ENCODE assay signal across 17 cellular contexts in genomic region chr6:15285682-15286294, GRCh38. TPM values are rescaled to one million over a fixed set of nuclear protein-coding genes. Genes with fewer than 3 reads are reported as not detected.
DNase-seq lines count a peak whose midpoint lies in the region; ATAC-seq, FAIRE-seq and TF ChIP-seq lines count a peak whose summit lies in the region.
"Had no signal": no experiment of that assay in that cellular context is flagged by ENCODE, and none has a peak within 500 bp of the region (broad histone marks: within the 10 kb centered on the region; RNA-seq: fewer than 3 reads in every experiment).

No MANE protein-coding gene starts in this region.

- TF ChIP-seq CTCF in HepG2 (CRISPR knock-in tag; IDR thresholded peaks at IDR 0.05) (peak; percentile 38), right lobe of liver (IDR thresholded peaks at IDR 0.05) (no peak), PC-9 (conservative IDR thresholded peaks at IDR 0.05) (no peak), endothelial cell (IDR thresholded peaks at IDR 0.05; ENCODE audit: unreplicated experiment) (no peak), upper lobe of right lung (IDR thresholded peaks at IDR 0.05) (peak; percentile 9)

- H3K4me3 ChIP-seq in HepG2 (replicated peaks in 1 of 3; ENCODE audit: insufficient read depth in 1 of 3, low read depth in 2 of 3, low read length in 3 of 3) (no peak overlapping the region), right lobe of liver (no peak overlapping the region), PC-9 (no peak overlapping the region), upper lobe of right lung (no peak overlapping the region)
- H3K4me3 ChIP-seq: lung had no signal

- H3K4me1 ChIP-seq in HepG2 (ENCODE audit: insufficient read depth, low read length) (peaks cover 58% of the 10 kb centered on the region), right lobe of liver (peaks cover 0 to 16% (median 7%) of the 10 kb centered on the region in 4 donors), PC-9 (replicated peaks; ENCODE audit: insufficient read depth) (peaks cover 52% of the 10 kb centered on the region), upper lobe of right lung (peaks cover 14% of the 10 kb centered on the region)

- H3K4me2 ChIP-seq in HepG2 (ENCODE audit: low read depth, low read length): no peak overlapping the region
- H3K4me2 ChIP-seq in PC-9: no peak overlapping the region

- no peak for TF ChIP-seq POLR2A in HepG2 (IDR thresholded peaks at IDR 0.05; ENCODE audit: insufficient read depth in 1 of 2, low read depth in 2 of 2, low read length in 2 of 2)
- no peak for TF ChIP-seq POLR2A in right lobe of liver (IDR thresholded peaks at IDR 0.05)

- H2AFZ ChIP-seq in HepG2 (ENCODE audit: low read length) (no peak overlapping the region), PC-9 (no peak overlapping the region)

- H3K27me3 ChIP-seq in HepG2 (ENCODE audit: control insufficient read depth in 1 of 2, insufficient read depth in 2 of 2, low read length in 2 of 2): no peaks in the 10 kb centered on the region
- no peaks in the 10 kb centered on the region for H3K27me3 ChIP-seq in right lobe of liver
- H3K27me3 ChIP-seq in PC-9 (ENCODE audit: insufficient read depth, low read depth): no peaks in the 10 kb centered on the region
- H3K27me3 ChIP-seq in upper lobe of right lung: no peaks in the 10 kb centered on the region

- in situ Hi-C loops in HepG2 (cut with HindIII; ENCODE audit: extremely low pct_ligation_motif_present, low pct_unique_long_range_greater_than_20kb): no loop called here

- intact Hi-C loops in HepG2 (cut with micrococcal nuclease; ENCODE audit: unreplicated experiment): no loop called here
- intact Hi-C loops in right lobe of liver (cut with DNase I): no loop called here
- intact Hi-C loops in PC-9 (cut with micrococcal nuclease; ENCODE audit: unreplicated experiment): loop anchor here (2.0 kb wide), 1 partner anchor 37 kb away; no protein-coding TSS in a partner anchor
- intact Hi-C loops in upper lobe of right lung (cut with DNase I): no loop called here

- FAIRE-seq in HepG2 (lab: Jason Lieb, UNC): peak; percentile 4
- FAIRE-seq: TTC549 had no signal

- H3K79me2 ChIP-seq in HepG2 (ENCODE audit: insufficient read depth, low read length): peaks cover 59% of the 10 kb centered on the region
- peaks cover 100% of the 10 kb centered on the region for H3K79me2 ChIP-seq in PC-9 (ENCODE audit: low read depth)

- POLR2A ChIA-PET in HepG2 (lab: Yijun Ruan, JAX) (no interaction called here), PC-9 (lab: Charles Lee; ENCODE audit: unreplicated experiment) (no interaction called here)

- TF ChIP-seq RAD21 in HepG2 (CRISPR knock-in tag; IDR thresholded peaks at IDR 0.05): no peak

- peaks cover 30% of the 10 kb centered on the region for H3K4me1 Mint-ChIP-seq in endothelial cell (ENCODE audit: unreplicated experiment)

- no peaks in the 10 kb centered on the region for H3K27me3 Mint-ChIP-seq in endothelial cell (ENCODE audit: unreplicated experiment)

- H3K36me3 ChIP-seq in HepG2 (replicated peaks in 1 of 2; ENCODE audit: control insufficient read depth in 1 of 2, insufficient read depth in 2 of 2, low read length in 2 of 2) (no peaks in the 10 kb centered on the region), right lobe of liver (no peaks in the 10 kb centered on the region), PC-9 (ENCODE audit: low read depth) (0 out of 2 replicates have a peak, but pooled peaks cover 12% of the 10 kb centered on the region), upper lobe of right lung (no peaks in the 10 kb centered on the region)

- 95% methylated on average over 3 of the region's 3 CpGs for WGBS in HepG2 (ENCODE audit: low lambda C conversion rate)
- 75% methylated on average over 3 of the region's 3 CpGs for WGBS in right lobe of liver (ENCODE audit: insufficient coverage, low coverage, low lambda C conversion rate, missing lambda C conversion rate)

- TF ChIP-seq EP300 in HepG2 (IDR thresholded peaks at IDR 0.05; ENCODE audit: low read depth in 2 of 2, low read length in 2 of 2) (no peak), HepG2 (CRISPR knock-in tag; IDR thresholded peaks at IDR 0.05; ENCODE audit: borderline replicate concordance) (no peak)

- H3K27ac ChIP-seq in HepG2 (ENCODE audit: extremely low read length, insufficient read depth, low read length) (no peak overlapping the region), right lobe of liver (no peak overlapping the region), PC-9 (peak overlapping the region; percentile 68), upper lobe of right lung (no peak overlapping the region)

- peaks cover 3% of the 10 kb centered on the region for H3K36me3 Mint-ChIP-seq in endothelial cell (ENCODE audit: low read depth, unreplicated experiment)

- H4K20me1 ChIP-seq in HepG2 (ENCODE audit: insufficient read depth, low read length): peaks cover 20% of the 10 kb centered on the region; the same call in 1 of the 2 replicates
- peaks cover 12% of the 10 kb centered on the region for H4K20me1 ChIP-seq in PC-9 (ENCODE audit: insufficient read depth)

- H3F3A ChIP-seq in PC-9 (ENCODE audit: insufficient read depth, low read depth): peaks cover 16% of the 10 kb centered on the region

- ATAC-seq in HepG2: no peak
- no peak for ATAC-seq in right lobe of liver
- ATAC-seq in upper lobe of right lung: no peak
- no peak for ATAC-seq in HG03108 (IDR thresholded peaks at IDR 0.05; ENCODE audit: unreplicated experiment)
- no peak for ATAC-seq in HG03159 (IDR thresholded peaks at IDR 0.05; ENCODE audit: unreplicated experiment)
- ATAC-seq: right cardiac atrium had no signal

- no peaks in the 10 kb centered on the region for H3K9me3 ChIP-seq in HepG2 (ENCODE audit: low read length)
- no peaks in the 10 kb centered on the region for H3K9me3 ChIP-seq in right lobe of liver
- no peaks in the 10 kb centered on the region for H3K9me3 ChIP-seq in PC-9 (ENCODE audit: insufficient read depth, low read depth)
- H3K9me3 ChIP-seq in upper lobe of right lung: no peaks in the 10 kb centered on the region

- no peaks in the 10 kb centered on the region for H3K9me2 ChIP-seq in PC-9 (ENCODE audit: insufficient read depth)

- H3K9me3 Mint-ChIP-seq in endothelial cell (ENCODE audit: unreplicated experiment): no peaks in the 10 kb centered on the region

- no peak overlapping the region for H3K9ac ChIP-seq in HepG2 (ENCODE audit: insufficient read depth, low read depth, low read length)

- no peak overlapping the region for H3K4me3 Mint-ChIP-seq in endothelial cell (ENCODE audit: unreplicated experiment)
- H3K4me3 Mint-ChIP-seq: nephron had no signal

- CTCF ChIA-PET in HepG2 (lab: Yijun Ruan, JAX; ENCODE audit: low intra/inter-chr PET ratio, low total read pairs) (no interaction called here), PC-9 (lab: Charles Lee) (interaction anchor here (0.7 kb wide), 1 partner anchor 268 kb away, joined by 3 read pairs; no protein-coding TSS in a partner anchor)

- peak overlapping the region; percentile 43 for H3K27ac Mint-ChIP-seq in endothelial cell (ENCODE audit: unreplicated experiment)
- H3K27ac Mint-ChIP-seq: nephron had no signal

- BruUV-seq in HepG2 (replicated peaks; lab: Mats Ljungman, UMichigan) (no TSS peak), PC-9 (replicated peaks; lab: Mats Ljungman, UMichigan) (no TSS peak)

- DNase-seq in HepG2 (ENCODE audit: low spot score) (no peak), right lobe of liver (no peak), PC-9 (peak in 1 of 2 experiments; percentile 41), endothelial cell (ENCODE audit: low spot score) (no peak), upper lobe of right lung (no peak), NCI-H187 treated with DMSO at 0.1 percent for 48 hours (lab: John Stamatoyannopoulos, UW) (no peak)
- DNase-seq: aorta; GOT3; NCI-H1105; NCI-H345; right cardiac atrium; stimulated activated CD4-positive, alpha-beta T cell treated with anti-CD3 and anti-CD28 coated beads, Interleukin-2, amount 100 ng/mL, for 48 hours had no signal

TF ChIP-seq in HepG2, 621 proteins besides CTCF, POLR2A, EP300 and RAD21:
- TF ChIP-seq STAG1 (CRISPR knock-in tag; IDR thresholded peaks at IDR 0.05): peak; percentile 40
- TF ChIP-seq ATM (IDR thresholded peaks at IDR 0.05; ENCODE audit: borderline replicate concordance): no peak
TF ChIP-seq in HepG2: peak in this region for 1.

RNA-seq across cellular contexts. Expression of gene JARID2, which starts 39.9 kb away (rescaled TPM):
- total RNA-seq in HepG2 (2016; rRNA removed; fragmentation: Illumina TruSeq; extraction: Trizol) (10.0 and 10.3 TPM in 2 replicates), right lobe of liver (1 to 10 TPM; 2.5 to 3.9 (median 3.0) TPM), PC-9 (2021) (31.1 and 35.0 TPM in 2 replicates), endothelial cell (ENCODE audit: unreplicated experiment) (66.1 TPM), upper lobe of right lung (15.1 TPM)
- 1.0 and 1.4 TPM in 2 replicates for total RNA-seq in HepG2 (2016; cell fraction: cytosol; rRNA removed; fragmentation: Illumina TruSeq; extraction: Trizol; ENCODE audit: low read depth)
- total RNA-seq in HepG2 (2016; cell fraction: insoluble cytoplasmic fraction; rRNA removed; fragmentation: Illumina TruSeq; extraction: Trizol): 9.6 and 10.6 TPM in 2 replicates
- total RNA-seq in HepG2 (2016; cell fraction: membrane; rRNA removed; fragmentation: Illumina TruSeq; extraction: Trizol): 2.7 and 2.8 TPM in 2 replicates
- 10.4 and 13.0 TPM in 2 replicates for total RNA-seq in HepG2 (2016; cell fraction: nucleus; rRNA removed; fragmentation: Illumina TruSeq; extraction: Trizol)
- polyA plus RNA-seq in HepG2 (2011; rRNA removed): 7.5 TPM in 2 replicates
- polyA plus RNA-seq in HepG2 (2011; cell fraction: cytosol; rRNA removed): 5.9 and 6.7 TPM in 2 replicates
- 11.8 and 13.9 TPM in 2 replicates for polyA plus RNA-seq in HepG2 (2011; cell fraction: nucleus; rRNA removed)
- polyA plus RNA-seq in HepG2 (2012): 7.9 and 9.2 TPM in 2 replicates
- 0.23 and 0.37 TPM in 2 replicates for polyA plus RNA-seq in HepG2 (2016; cell fraction: cytosol; fragmentation: Illumina TruSeq; extraction: Trizol; ENCODE audit: low read depth)
- 8.5 and 10.1 TPM in 2 replicates for polyA plus RNA-seq in HepG2 (2016; cell fraction: insoluble cytoplasmic fraction; fragmentation: Illumina TruSeq; extraction: Trizol; ENCODE audit: low read depth)
- polyA plus RNA-seq in HepG2 (2016; cell fraction: membrane; fragmentation: Illumina TruSeq; extraction: Trizol; ENCODE audit: low read depth): 1.2 and 1.3 TPM in 2 replicates
- 13.6 and 14.4 TPM in 2 replicates for polyA plus RNA-seq in HepG2 (2016; cell fraction: nucleus; fragmentation: Illumina TruSeq; extraction: Trizol; ENCODE audit: insufficient read depth, low read depth)
- 8.4 and 12.4 TPM in 2 replicates for polyA minus RNA-seq in HepG2 (2011; rRNA and poly(A)+ RNA removed; ENCODE audit: low replicate concordance)
- polyA minus RNA-seq in HepG2 (2011; cell fraction: cytosol; rRNA and poly(A)+ RNA removed): 8.4 TPM in 2 replicates
- 20.6 and 22.3 TPM in 2 replicates for polyA minus RNA-seq in HepG2 (2011; cell fraction: nucleus; rRNA and poly(A)+ RNA removed)

Comparison
In these comparisons a context has a peak if more than half of its experiments do, and no peak if none do; other contexts are left out.
1. CTCF ChIP-seq: peak in HepG2 (single experiment) and upper lobe of right lung (single experiment); none in right lobe of liver (0 of 4), PC-9 (single experiment) and endothelial cell (single experiment).